ENCODE assay signal across 17 cellular contexts in the genomic region with DNA sequence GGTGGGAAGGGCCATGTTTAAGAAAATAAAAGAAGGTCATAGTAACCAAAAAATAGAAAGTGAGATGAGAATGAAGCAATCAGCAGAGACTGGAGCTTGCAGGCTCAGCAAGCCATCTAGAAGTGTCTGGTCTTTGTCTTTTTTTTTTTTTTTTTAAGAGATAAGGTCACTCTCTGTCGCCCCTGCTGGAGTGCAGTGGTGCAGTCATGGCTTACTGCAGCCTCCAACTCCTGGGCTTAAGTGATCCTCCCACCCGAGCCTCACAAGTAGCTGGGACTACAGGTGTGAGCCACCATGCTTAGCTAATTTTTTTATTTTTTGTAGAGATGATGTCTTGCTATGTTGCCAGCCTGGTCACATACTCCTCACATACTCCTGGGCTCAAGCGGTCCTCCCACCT. TPM values are rescaled to one million over a fixed set of nuclear protein-coding genes. Genes with fewer than 3 reads are reported as not detected.
DNase-seq lines count a peak whose midpoint lies in the region; ATAC-seq and TF ChIP-seq lines count a peak whose summit lies in the region.
"Had no signal": no experiment of that assay in that cellular context is flagged by ENCODE, and none has a peak within 500 bp of the region (broad histone marks: within the 10 kb centered on the region; RNA-seq: fewer than 3 reads in every experiment).

No MANE protein-coding gene starts in this region.

- no peak for DNase-seq in cardiac muscle cell (ENCODE audit: low read depth in 1 of 2, low spot score in 1 of 2)
- no peak for DNase-seq in cardiac septum (ENCODE audit: low spot score)
- DNase-seq in KBM-7 = peak; percentile 40
- DNase-seq in brain microvascular endothelial cell = no peak
- no peak for DNase-seq in type B pancreatic cell (ENCODE audit: extremely low spot score, unreplicated experiment)
- DNase-seq in prostate gland (ENCODE audit: low spot score) = no peak
- DNase-seq in stimulated activated effector memory CD8-positive, alpha-beta T cell treated with anti-CD3 and anti-CD28 coated beads, Interleukin-12 subunit alpha, Interleukin-12 subunit beta, amount 100 ng/mL, for 72 hours (ENCODE audit: low spot score in 2 of 2) = no peak
- DNase-seq: activated CD4-positive, alpha-beta T cell treated with anti-CD3 and anti-CD28 coated beads for 4 hours; NCI-H2029 treated with DMSO at 0.1 percent for 48 hours; NCI-H69; stimulated activated CD4-positive, alpha-beta T cell treated with anti-CD3 and anti-CD28 coated beads, Interleukin-2, amount 100 ng/mL, for 48 hours; transverse colon had no signal

- no peaks in the 10 kb centered on the region for H3K9me3 ChIP-seq in cardiac muscle cell (ENCODE audit: low read depth)
- H3K9me3 ChIP-seq in prostate gland = no peaks in the 10 kb centered on the region
- H3K9me3 ChIP-seq: neutrophil, transverse colon had no signal

- ATAC-seq in HG02884 (IDR thresholded peaks at IDR 0.05; ENCODE audit: unreplicated experiment) = no peak
- no peak for ATAC-seq in stimulated activated effector memory CD8-positive, alpha-beta T cell treated with anti-CD3 and anti-CD28 coated beads, Interleukin-12 subunit alpha, Interleukin-12 subunit beta, amount 100 ng/mL, for 72 hours
- ATAC-seq: Right ventricle myocardium inferior, sciatic nerve had no signal

- H3K4me1 ChIP-seq in cardiac muscle cell (ENCODE audit: low read depth) (no peaks in the 10 kb centered on the region), prostate gland (replicated peaks) (no peaks in the 10 kb centered on the region)
- H3K4me1 ChIP-seq: transverse colon had no signal

- H3K4me3 Mint-ChIP-seq in type B pancreatic cell = no peak overlapping the region
- no peak overlapping the region for H3K4me3 Mint-ChIP-seq in stimulated activated effector memory CD8-positive, alpha-beta T cell treated with anti-CD3 and anti-CD28 coated beads, Interleukin-12 subunit alpha, Interleukin-12 subunit beta, amount 100 ng/mL, for 72 hours

- H3K4me1 Mint-ChIP-seq in type B pancreatic cell (ENCODE audit: unreplicated experiment) = no peaks in the 10 kb centered on the region
- H3K4me1 Mint-ChIP-seq in stimulated activated effector memory CD8-positive, alpha-beta T cell treated with anti-CD3 and anti-CD28 coated beads, Interleukin-12 subunit alpha, Interleukin-12 subunit beta, amount 100 ng/mL, for 72 hours = no peaks in the 10 kb centered on the region

- in situ Hi-C loops in KBM-7 (cut with MboI; ENCODE audit: low pct_unique_long_range_greater_than_20kb, low sequenced_read_pairs) (no loop called here), brain microvascular endothelial cell (cut with HindIII; ENCODE audit: low pct_ligation_motif_present, low sequenced_read_pairs) (no loop called here)

- intact Hi-C loops in cardiac septum (cut with DNase I) = no loop called here
- intact Hi-C loops in prostate gland (cut with DNase I) = no loop called here

- WGBS in prostate gland = 92% methylated on average over 3 of the region's 3 CpGs

- no peak for TF ChIP-seq POLR2A in prostate gland (IDR thresholded peaks at IDR 0.05)

- H3K27me3 ChIP-seq in cardiac muscle cell = no peaks in the 10 kb centered on the region
- no peaks in the 10 kb centered on the region for H3K27me3 ChIP-seq in brain microvascular endothelial cell (replicated peaks)
- H3K27me3 ChIP-seq in prostate gland (replicated peaks; ENCODE audit: insufficient read depth) = peaks cover 4% of the 10 kb centered on the region
- H3K27me3 ChIP-seq: neutrophil, transverse colon had no signal

- H3K27ac ChIP-seq in cardiac muscle cell = no peak overlapping the region
- H3K27ac ChIP-seq in brain microvascular endothelial cell = no peak overlapping the region
- H3K27ac ChIP-seq in prostate gland = no peak overlapping the region
- H3K27ac ChIP-seq: HL-60, neutrophil, transverse colon had no signal

- peaks cover 4% of the 10 kb centered on the region for H3K9me3 Mint-ChIP-seq in type B pancreatic cell
- no peaks in the 10 kb centered on the region for H3K9me3 Mint-ChIP-seq in stimulated activated effector memory CD8-positive, alpha-beta T cell treated with anti-CD3 and anti-CD28 coated beads, Interleukin-12 subunit alpha, Interleukin-12 subunit beta, amount 100 ng/mL, for 72 hours

- no peaks in the 10 kb centered on the region for H3K36me3 ChIP-seq in cardiac muscle cell
- no peaks in the 10 kb centered on the region for H3K36me3 ChIP-seq in brain microvascular endothelial cell (replicated peaks)
- H3K36me3 ChIP-seq in prostate gland = no peaks in the 10 kb centered on the region
- H3K36me3 ChIP-seq: neutrophil, transverse colon had no signal

- peaks cover 20% of the 10 kb centered on the region for H3K36me3 Mint-ChIP-seq in type B pancreatic cell
- no peaks in the 10 kb centered on the region for H3K36me3 Mint-ChIP-seq in stimulated activated effector memory CD8-positive, alpha-beta T cell treated with anti-CD3 and anti-CD28 coated beads, Interleukin-12 subunit alpha, Interleukin-12 subunit beta, amount 100 ng/mL, for 72 hours

- H3K27ac Mint-ChIP-seq in type B pancreatic cell = no peak overlapping the region
- H3K27ac Mint-ChIP-seq in stimulated activated effector memory CD8-positive, alpha-beta T cell treated with anti-CD3 and anti-CD28 coated beads, Interleukin-12 subunit alpha, Interleukin-12 subunit beta, amount 100 ng/mL, for 72 hours = no peak overlapping the region

- H3K4me3 ChIP-seq in cardiac muscle cell (no peak overlapping the region), brain microvascular endothelial cell (ENCODE audit: low read depth, low read length) (no peak overlapping the region), prostate gland (no peak overlapping the region)
- H3K4me3 ChIP-seq: transverse colon had no signal

- TF ChIP-seq CTCF in cardiac muscle cell (IDR thresholded peaks at IDR 0.05; ENCODE audit: low read depth, low read length) = peak; percentile 17
- peak; percentile 34 for TF ChIP-seq CTCF in brain microvascular endothelial cell (IDR thresholded peaks at IDR 0.05; ENCODE audit: low read depth, low read length, missing control alignments)
- TF ChIP-seq CTCF in type B pancreatic cell (conservative IDR thresholded peaks at IDR 0.05) = peak; percentile 47
- no peak for TF ChIP-seq CTCF in prostate gland (IDR thresholded peaks at IDR 0.05)

- no peaks in the 10 kb centered on the region for H3K27me3 Mint-ChIP-seq in type B pancreatic cell

RNA-seq across cellular contexts. Expression of gene GXYLT2, which starts 36.2 kb away (rescaled TPM):
- total RNA-seq in cardiac muscle cell (36.4 and 43.1 TPM in 2 replicates), cardiac septum (14.6 TPM), type B pancreatic cell (ENCODE audit: low replicate concordance) (6.3 and 25.8 TPM in 2 replicates), prostate gland (10 to 100 TPM in 1 of 2 donors, 1 to 10 TPM in 1; 7.7 to 20.9 TPM)
- polyA plus RNA-seq in cardiac muscle cell = 25.7 and 34.6 TPM in 2 replicates

Comparison
In these comparisons a context has a peak if more than half of its experiments do, and no peak if none do; other contexts are left out.
1. CTCF ChIP-seq: peak in cardiac muscle cell (single experiment), brain microvascular endothelial cell (single experiment) and type B pancreatic cell (single experiment); none in prostate gland (0 of 4).